In genomic region chr16:30715777-30716445, GRCh38 we compare ENCODE assay signal across 9 cellular contexts. TPM values are rescaled to one million over a fixed set of nuclear protein-coding genes. Genes with fewer than 3 reads are reported as not detected.
DNase-seq lines count a peak whose midpoint lies in the region; ATAC-seq and TF ChIP-seq lines count a peak whose summit lies in the region.
"Had no signal": no experiment of that assay in that cellular context is flagged by ENCODE, and none has a peak within 500 bp of the region (broad histone marks: within the 10 kb centered on the region; RNA-seq: fewer than 3 reads in every experiment).

No MANE protein-coding gene starts in this region.

- H3K4me1 ChIP-seq in PC-3 (ENCODE audit: insufficient read depth, low read length): peaks cover 24% of the 10 kb centered on the region
- peaks cover 10% of the 10 kb centered on the region for H3K4me1 ChIP-seq in osteoblast (ENCODE audit: insufficient read depth, low read length)
- H3K4me1 ChIP-seq in Karpas-422 (ENCODE audit: low read length): no peaks in the 10 kb centered on the region
- no peaks in the 10 kb centered on the region for H3K4me1 ChIP-seq in neuronal stem cell (ENCODE audit: control insufficient read depth in 2 of 2, insufficient read depth in 1 of 2, low read depth in 1 of 2, low read length in 2 of 2)

- no peak overlapping the region for H3K18ac ChIP-seq in neuronal stem cell (ENCODE audit: low read length)

- H3K23ac ChIP-seq in neuronal stem cell (ENCODE audit: low read depth, low read length, poor library complexity): no peak overlapping the region

- DNase-seq in CD14-positive monocyte (ENCODE audit: low spot score): peak; percentile 83
- DNase-seq in PC-3: peak; percentile 25
- peak in 1 of 2 donors; percentile 49 for DNase-seq in activated naive CD4-positive, alpha-beta T cell treated with anti-CD3 and anti-CD28 coated beads, Interleukin-2, amount 50 U/mL, for 72 hours (ENCODE audit: low spot score in 2 of 2)
- DNase-seq in osteoblast (ENCODE audit: insufficient read length, low spot score, missing footprints): peak; percentile 86
- no peak for DNase-seq in Karpas-422
- no peak for DNase-seq in neuronal stem cell (ENCODE audit: low spot score)
- DNase-seq in GM03348 (ENCODE audit: low spot score): no peak
- DNase-seq: T1000 had no signal

- H2AFZ ChIP-seq in PC-3 (ENCODE audit: low read length) (no peak overlapping the region), osteoblast (ENCODE audit: low read length) (no peak overlapping the region), Karpas-422 (ENCODE audit: low read length) (no peak overlapping the region), neuronal stem cell (ENCODE audit: low read length) (no peak overlapping the region)

- H2BK15ac ChIP-seq in neuronal stem cell (ENCODE audit: low read length): no peak overlapping the region

- POLR2A ChIA-PET in PC-3 (lab: Charles Lee; ENCODE audit: unreplicated experiment): no interaction called here

- intact Hi-C loops in CD14-positive monocyte (cut with micrococcal nuclease): loop anchor here (2.0 to 10.0 kb wide), 3 partner anchors 15 to 341 kb away; partner anchors contain the start of genes MYL11 (in 1 of the 2) and TBC1D10B (in 1 of the 2)
- intact Hi-C loops in PC-3 (cut with micrococcal nuclease): no loop called here

- H3K9me2 ChIP-seq in PC-3 (replicated peaks; ENCODE audit: low read length): no peaks in the 10 kb centered on the region
- H3K9me2 ChIP-seq in Karpas-422 (replicated peaks; ENCODE audit: insufficient read depth, low read length): no peaks in the 10 kb centered on the region

- no peaks in the 10 kb centered on the region for H3F3A ChIP-seq in PC-3 (ENCODE audit: low read length, unreplicated experiment)

- H2AK5ac ChIP-seq in neuronal stem cell (ENCODE audit: low read depth, low read length): no peak overlapping the region

- no peaks in the 10 kb centered on the region for H3K9me3 ChIP-seq in PC-3 (ENCODE audit: low read length)
- H3K9me3 ChIP-seq in osteoblast (ENCODE audit: low read depth, low read length): no peaks in the 10 kb centered on the region
- H3K9me3 ChIP-seq in Karpas-422 (ENCODE audit: low read length): no peaks in the 10 kb centered on the region
- peaks cover 0 to 2% of the 10 kb centered on the region in 2 donors for H3K9me3 ChIP-seq in neuronal stem cell (replicated peaks in 1 of 2; ENCODE audit: control insufficient read depth in 2 of 2, insufficient read depth in 1 of 2, low read depth in 1 of 2, low read length in 2 of 2)

- BruUV-seq in PC-3 (replicated peaks; lab: Mats Ljungman, UMichigan): no TSS peak

- H3K4me2 ChIP-seq in PC-3 (ENCODE audit: low read length): no peak overlapping the region
- H3K4me2 ChIP-seq in osteoblast (ENCODE audit: insufficient read depth, low read length): no peak overlapping the region
- no peak overlapping the region for H3K4me2 ChIP-seq in Karpas-422 (ENCODE audit: low read depth, low read length, poor library complexity, severe bottlenecking)
- no peak overlapping the region for H3K4me2 ChIP-seq in neuronal stem cell (ENCODE audit: insufficient read depth, low read length, poor library complexity, severe bottlenecking)

- TF ChIP-seq CTCF in CD14-positive monocyte (IDR thresholded peaks at IDR 0.05) (no peak), PC-3 (conservative IDR thresholded peaks at IDR 0.05; ENCODE audit: low read depth, low read length) (no peak), osteoblast (IDR thresholded peaks at IDR 0.05; ENCODE audit: extremely low read depth, low read depth, low read length) (no peak)

- H3K27me3 ChIP-seq in PC-3 (ENCODE audit: low read length): no peaks in the 10 kb centered on the region
- no peaks in the 10 kb centered on the region for H3K27me3 ChIP-seq in osteoblast (ENCODE audit: insufficient read depth, low read length)
- H3K27me3 ChIP-seq in Karpas-422 (ENCODE audit: low read length): no peaks in the 10 kb centered on the region
- peaks cover 0 to 1% (median 0%) of the 10 kb centered on the region in 3 experiments for H3K27me3 ChIP-seq in neuronal stem cell (ENCODE audit: control insufficient read depth in 3 of 3, insufficient read depth in 3 of 3, low read depth in 1 of 3, low read length in 3 of 3)

- no peak overlapping the region for H2BK120ac ChIP-seq in neuronal stem cell (ENCODE audit: low read depth, low read length)

- H3K4me3 ChIP-seq in PC-3 (ENCODE audit: low read length) (no peak overlapping the region), osteoblast (ENCODE audit: insufficient read depth, low read length) (no peak overlapping the region), Karpas-422 (ENCODE audit: low read length) (no peak overlapping the region), neuronal stem cell (ENCODE audit: low read length in 2 of 2) (no peak overlapping the region)

- H3K27ac ChIP-seq in PC-3 (ENCODE audit: low read length): 0 out of 2 replicates have a peak overlapping the region, but pooled peaks have one; percentile 10
- peak overlapping the region; percentile 49 for H3K27ac ChIP-seq in osteoblast (ENCODE audit: low read depth, low read length)
- no peak overlapping the region for H3K27ac ChIP-seq in Karpas-422 (ENCODE audit: low read length)
- no peak overlapping the region for H3K27ac ChIP-seq in neuronal stem cell (replicated peaks; ENCODE audit: low read length)

- H4K91ac ChIP-seq in neuronal stem cell (ENCODE audit: low read depth, low read length, poor library complexity): no peak overlapping the region

- no peaks in the 10 kb centered on the region; the same call in 1 of the 2 replicates for H4K20me1 ChIP-seq in PC-3 (ENCODE audit: low read length)
- peaks cover 51% of the 10 kb centered on the region for H4K20me1 ChIP-seq in osteoblast (ENCODE audit: insufficient read depth, low read length)
- H4K20me1 ChIP-seq in Karpas-422 (ENCODE audit: insufficient read depth, low read depth, low read length): peaks cover 15% of the 10 kb centered on the region; the same call in 1 of the 2 replicates

- no peak overlapping the region for H2BK12ac ChIP-seq in neuronal stem cell (ENCODE audit: low read length)

- H3K9ac ChIP-seq in PC-3 (ENCODE audit: low read length) (no peak overlapping the region), Karpas-422 (ENCODE audit: low read length) (no peak overlapping the region), neuronal stem cell (ENCODE audit: low read depth, low read length, poor library complexity) (no peak overlapping the region)

- no peak overlapping the region for H3K4ac ChIP-seq in neuronal stem cell (ENCODE audit: low read length)

- peaks cover 0 to 7% (median 0%) of the 10 kb centered on the region in 3 donors for H3K27me3 Mint-ChIP-seq in CD14-positive monocyte (ENCODE audit: low read depth in 3 of 3)

- no peak overlapping the region for H4K8ac ChIP-seq in neuronal stem cell (ENCODE audit: low read depth, low read length)

- H3K4me1 Mint-ChIP-seq in CD14-positive monocyte: peaks cover 33% of the 10 kb centered on the region

- H3K79me1 ChIP-seq in neuronal stem cell (ENCODE audit: low read depth, low read length): peaks cover 5% of the 10 kb centered on the region

- peak; percentile 47; the same call in 1 of the 2 replicates for ATAC-seq in PC-3
- peak; percentile 98 to 99 for ATAC-seq in activated naive CD4-positive, alpha-beta T cell treated with anti-CD3 and anti-CD28 coated beads, Interleukin-2, amount 50 U/mL, for 72 hours
- no peak for ATAC-seq in GM21526 (IDR thresholded peaks at IDR 0.05; ENCODE audit: low FRiP score, unreplicated experiment)

- peaks cover 30% of the 10 kb centered on the region for H3K79me2 ChIP-seq in PC-3 (ENCODE audit: low read length)
- peaks cover 46% of the 10 kb centered on the region for H3K79me2 ChIP-seq in osteoblast (ENCODE audit: insufficient read depth, low read length)
- peaks cover 32% of the 10 kb centered on the region for H3K79me2 ChIP-seq in Karpas-422 (ENCODE audit: low read length)

- peaks cover 0 to 4% (median 0%) of the 10 kb centered on the region in 7 donors for H3K9me3 Mint-ChIP-seq in CD14-positive monocyte
- no peaks in the 10 kb centered on the region for H3K9me3 Mint-ChIP-seq in activated naive CD4-positive, alpha-beta T cell treated with anti-CD3 and anti-CD28 coated beads, Interleukin-2, amount 50 U/mL, for 72 hours

- no peak overlapping the region for H2BK5ac ChIP-seq in neuronal stem cell (ENCODE audit: low read length)

- WGBS in neuronal stem cell (ENCODE audit: extremely low coverage in 2 of 2, insufficient read length in 2 of 2, insufficient replicate concordance in 1 of 2), 2 donors: no CpG with 5 or more reads among the region's 17 CpGs

- peaks cover 71 to 87% of the 10 kb centered on the region in 2 donors for H3K36me3 Mint-ChIP-seq in CD14-positive monocyte
- peaks cover 48 to 54% of the 10 kb centered on the region in 2 donors for H3K36me3 Mint-ChIP-seq in activated naive CD4-positive, alpha-beta T cell treated with anti-CD3 and anti-CD28 coated beads, Interleukin-2, amount 50 U/mL, for 72 hours

- H3K36me3 ChIP-seq in PC-3 (ENCODE audit: low read depth, low read length): peaks cover 59% of the 10 kb centered on the region
- H3K36me3 ChIP-seq in osteoblast (ENCODE audit: insufficient read depth, low read length): peaks cover 81% of the 10 kb centered on the region
- H3K36me3 ChIP-seq in Karpas-422 (ENCODE audit: insufficient read depth, low read length): peaks cover 49% of the 10 kb centered on the region
- peaks cover 60 to 89% of the 10 kb centered on the region in 2 donors for H3K36me3 ChIP-seq in neuronal stem cell (replicated peaks in 1 of 2; ENCODE audit: control insufficient read depth in 2 of 2, insufficient read depth in 2 of 2, low read length in 2 of 2)

- peak overlapping the region; percentile 97 to 99 (median 99) for H3K27ac Mint-ChIP-seq in CD14-positive monocyte
- peak overlapping the region; percentile 31 to 79 for H3K27ac Mint-ChIP-seq in activated naive CD4-positive, alpha-beta T cell treated with anti-CD3 and anti-CD28 coated beads, Interleukin-2, amount 50 U/mL, for 72 hours

- CTCF ChIA-PET in PC-3 (lab: Charles Lee): interaction anchor here (0.6 kb wide), 1 partner anchor 21 kb away, joined by 3 read pairs; no protein-coding TSS in a partner anchor

- no peak overlapping the region for H3K14ac ChIP-seq in neuronal stem cell (ENCODE audit: low read length)

- peak overlapping the region; percentile 2 to 67 for H3K4me3 Mint-ChIP-seq in CD14-positive monocyte

RNA-seq across cellular contexts. Expression of gene SRCAP, which starts 16.9 kb away (rescaled TPM):
- polyA plus RNA-seq in CD14-positive monocyte: 1 to 10 TPM; 3.0 to 6.3 TPM
- total RNA-seq in PC-3 (2014; rRNA removed) (19.0 and 29.6 TPM in 2 replicates), osteoblast (16.3 and 19.2 TPM in 2 replicates)
- total RNA-seq in activated naive CD4-positive, alpha-beta T cell treated with anti-CD3 and anti-CD28 coated beads, Interleukin-2, amount 50 U/mL, for 72 hours: 10 to 100 TPM; 61.6 to 76.8 TPM
- 13.2 and 21.2 TPM in 2 replicates for total RNA-seq in Karpas-422 (2014; rRNA removed; shearing (Covaris generic); ENCODE audit: low replicate concordance)
- 15.9 TPM for polyA plus RNA-seq in neuronal stem cell (2013, experiment 1 of 2)
- polyA plus RNA-seq in neuronal stem cell (2013, experiment 2 of 2): 17.9 TPM

RNA-seq across cellular contexts. Expression of gene PHKG2, which starts 32.3 kb away (rescaled TPM):
- polyA plus RNA-seq in CD14-positive monocyte: 10 to 100 TPM; 45.4 to 54.2 TPM
- total RNA-seq in PC-3 (2014; rRNA removed) (28.6 and 30.9 TPM in 2 replicates), osteoblast (20.3 and 25.0 TPM in 2 replicates)
- 10 to 100 TPM; 32.9 to 61.9 TPM for total RNA-seq in activated naive CD4-positive, alpha-beta T cell treated with anti-CD3 and anti-CD28 coated beads, Interleukin-2, amount 50 U/mL, for 72 hours
- total RNA-seq in Karpas-422 (2014; rRNA removed; shearing (Covaris generic); ENCODE audit: low replicate concordance): 32.3 and 35.5 TPM in 2 replicates
- 22.6 TPM for polyA plus RNA-seq in neuronal stem cell (2013, experiment 1 of 2)
- polyA plus RNA-seq in neuronal stem cell (2013, experiment 2 of 2): 21.7 TPM

RNA-seq across cellular contexts. Expression of gene CFAP119, which starts 46.0 kb away (rescaled TPM):
- polyA plus RNA-seq in CD14-positive monocyte: 1 to 10 TPM; 2.4 to 3.5 TPM
- total RNA-seq in PC-3 (2014; rRNA removed): 8.6 and 9.6 TPM in 2 replicates
- 1 to 10 TPM; 2.6 to 3.6 TPM for total RNA-seq in activated naive CD4-positive, alpha-beta T cell treated with anti-CD3 and anti-CD28 coated beads, Interleukin-2, amount 50 U/mL, for 72 hours
- total RNA-seq in osteoblast: 2.4 and 2.9 TPM in 2 replicates
- 8.9 and 15.0 TPM in 2 replicates for total RNA-seq in Karpas-422 (2014; rRNA removed; shearing (Covaris generic); ENCODE audit: low replicate concordance)
- polyA plus RNA-seq in neuronal stem cell (2013, experiment 1 of 2): 7.2 TPM
- 7.6 TPM for polyA plus RNA-seq in neuronal stem cell (2013, experiment 2 of 2)

RNA-seq across cellular contexts. Expression of gene RNF40, which starts 46.2 kb away (rescaled TPM):
- 10 to 100 TPM; 14.8 to 34.9 TPM for polyA plus RNA-seq in CD14-positive monocyte
- total RNA-seq in PC-3 (2014; rRNA removed): 64.1 and 80.2 TPM in 2 replicates
- total RNA-seq in activated naive CD4-positive, alpha-beta T cell treated with anti-CD3 and anti-CD28 coated beads, Interleukin-2, amount 50 U/mL, for 72 hours: 10 to 100 TPM; 68.9 to 74.4 TPM
- total RNA-seq in osteoblast: 63.1 and 88.3 TPM in 2 replicates
- 57.9 and 66.4 TPM in 2 replicates for total RNA-seq in Karpas-422 (2014; rRNA removed; shearing (Covaris generic); ENCODE audit: low replicate concordance)
- polyA plus RNA-seq in neuronal stem cell (2013, experiment 1 of 2): 35.7 TPM
- polyA plus RNA-seq in neuronal stem cell (2013, experiment 2 of 2): 38.4 TPM

RNA-seq across cellular contexts. Expression of gene FBRS, which starts 57.7 kb away (rescaled TPM):
- polyA plus RNA-seq in CD14-positive monocyte: 1 to 10 TPM; 1.4 to 2.1 TPM
- total RNA-seq in PC-3 (2014; rRNA removed) (22.2 and 35.0 TPM in 2 replicates), osteoblast (24.5 and 30.8 TPM in 2 replicates)
- total RNA-seq in activated naive CD4-positive, alpha-beta T cell treated with anti-CD3 and anti-CD28 coated beads, Interleukin-2, amount 50 U/mL, for 72 hours: 100 to 1,000 TPM; 104 to 117 TPM
- total RNA-seq in Karpas-422 (2014; rRNA removed; shearing (Covaris generic); ENCODE audit: low replicate concordance): 32.9 and 36.1 TPM in 2 replicates
- 30.9 TPM for polyA plus RNA-seq in neuronal stem cell (2013, experiment 1 of 2)
- polyA plus RNA-seq in neuronal stem cell (2013, experiment 2 of 2): 31.8 TPM

Comparison
In these comparisons a context has a peak if more than half of its experiments do, and no peak if none do; other contexts are left out.
1. DNase-seq: peak in CD14-positive monocyte (single experiment), PC-3 (single experiment) and osteoblast (single experiment); none in Karpas-422 (single experiment), neuronal stem cell (single experiment) and GM03348 (single experiment).
2. H3K27ac ChIP-seq: peak in PC-3 (single experiment) and osteoblast (single experiment); none in Karpas-422 (single experiment) and neuronal stem cell (single experiment).